In genomic region chr10:15197276-15197675, GRCh38 we compare ENCODE assay signal across 14 cellular contexts. TPM values are rescaled to one million over a fixed set of nuclear protein-coding genes. Genes with fewer than 3 reads are reported as not detected.
DNase-seq lines count a peak whose midpoint lies in the region; ATAC-seq and TF ChIP-seq lines count a peak whose summit lies in the region.
"Had no signal": no experiment of that assay in that cellular context is flagged by ENCODE, and none has a peak within 500 bp of the region (broad histone marks: within the 10 kb centered on the region; RNA-seq: fewer than 3 reads in every experiment).

No MANE protein-coding gene starts in this region.

- no peaks in the 10 kb centered on the region for H3K79me2 ChIP-seq in osteoblast (ENCODE audit: insufficient read depth, low read length)

- no peaks in the 10 kb centered on the region for H4K20me1 ChIP-seq in osteoblast (ENCODE audit: insufficient read depth, low read length)
- H4K20me1 ChIP-seq: BLaER1 had no signal

- intact Hi-C loops in left ventricle myocardium inferior (cut with micrococcal nuclease) (no loop called here), Right ventricle myocardium inferior (cut with DNase I) (loop anchor here (2.0 kb wide), 1 partner anchor 28 kb away; the partner anchor contains the start of gene NMT2)

- no peak for DNase-seq in left ventricle myocardium inferior
- no peak for DNase-seq in Right ventricle myocardium inferior (ENCODE audit: missing footprints)
- peak; percentile 65 for DNase-seq in choroid plexus epithelial cell (ENCODE audit: low read depth)
- DNase-seq in osteoblast (ENCODE audit: insufficient read length, low spot score, missing footprints): no peak
- DNase-seq in NCI-H187 (lab: John Stamatoyannopoulos, UW): no peak
- no peak for DNase-seq in glomerular visceral epithelial cell (ENCODE audit: extremely low spot score)
- DNase-seq: heart left ventricle, left cardiac atrium, NCI-H1048, SIG-M5, transverse colon had no signal

- H3K9me3 ChIP-seq in left ventricle myocardium inferior (replicated peaks) (peaks cover 6% of the 10 kb centered on the region), osteoblast (ENCODE audit: low read depth, low read length) (no peaks in the 10 kb centered on the region)
- H3K9me3 ChIP-seq: transverse colon had no signal

- H3K4me3 ChIP-seq in left ventricle myocardium inferior (no peak overlapping the region), choroid plexus epithelial cell (ENCODE audit: low read depth, low read length) (no peak overlapping the region), osteoblast (ENCODE audit: insufficient read depth, low read length) (no peak overlapping the region)
- H3K4me3 ChIP-seq: BLaER1, transverse colon had no signal

- H3K27me3 ChIP-seq in left ventricle myocardium inferior (ENCODE audit: low read depth) (no peaks in the 10 kb centered on the region), osteoblast (ENCODE audit: insufficient read depth, low read length) (no peaks in the 10 kb centered on the region)
- H3K27me3 ChIP-seq: BLaER1, heart left ventricle, transverse colon had no signal

- H2AFZ ChIP-seq in osteoblast (ENCODE audit: low read length): no peak overlapping the region

- H3K4me1 ChIP-seq in left ventricle myocardium inferior (peaks cover 53% of the 10 kb centered on the region), osteoblast (ENCODE audit: insufficient read depth, low read length) (peaks cover 54% of the 10 kb centered on the region)
- H3K4me1 ChIP-seq: transverse colon had no signal

- ATAC-seq in Right ventricle myocardium inferior (no peak), SK-N-SH treated with all-trans-retinoic acid at 6 μM for 48 hours (peak; percentile 68), HG02623 (IDR thresholded peaks at IDR 0.05; ENCODE audit: unreplicated experiment) (no peak)
- ATAC-seq: heart left ventricle, left cardiac atrium had no signal

- TF ChIP-seq CTCF in left ventricle myocardium inferior (IDR thresholded peaks at IDR 0.05; ENCODE audit: borderline replicate concordance) (no peak), choroid plexus epithelial cell (conservative IDR thresholded peaks at IDR 0.05; ENCODE audit: low read depth, low read length) (no peak), osteoblast (IDR thresholded peaks at IDR 0.05; ENCODE audit: extremely low read depth, low read depth, low read length) (no peak)

- H3K4me2 ChIP-seq in osteoblast (ENCODE audit: insufficient read depth, low read length): peak overlapping the region; percentile 13
- H3K4me2 ChIP-seq: BLaER1 had no signal

- no peaks in the 10 kb centered on the region for H3K36me3 ChIP-seq in left ventricle myocardium inferior
- H3K36me3 ChIP-seq in osteoblast (ENCODE audit: insufficient read depth, low read length): no peaks in the 10 kb centered on the region
- H3K36me3 ChIP-seq: BLaER1, heart left ventricle, transverse colon had no signal

- peak overlapping the region; percentile 75 for H3K27ac ChIP-seq in left ventricle myocardium inferior (replicated peaks)
- peak overlapping the region; percentile 40 for H3K27ac ChIP-seq in osteoblast (ENCODE audit: low read depth, low read length)
- H3K27ac ChIP-seq: BLaER1, transverse colon had no signal

TF ChIP-seq in SK-N-SH treated with all-trans-retinoic acid at 6 μM for 48 hours, 23 proteins besides CTCF, POLR2A, EP300 and RAD21:
- no peak for TF ChIP-seq ZNF565 (CRISPR knock-in tag; conservative IDR thresholded peaks at IDR 0.05; ENCODE audit: low read depth)
- no peak for TF ChIP-seq RARB (CRISPR knock-in tag; IDR thresholded peaks at IDR 0.05)
- no peak for TF ChIP-seq TSHZ2 (CRISPR knock-in tag; IDR thresholded peaks at IDR 0.05)
- no peak; the same call in 1 of the 2 replicates for TF ChIP-seq ISL1 (CRISPR knock-in tag; IDR thresholded peaks at IDR 0.05)
- TF ChIP-seq CREB5 (CRISPR knock-in tag; IDR thresholded peaks at IDR 0.05; ENCODE audit: low read depth): no peak
- no peak for TF ChIP-seq OSR1 (CRISPR knock-in tag; IDR thresholded peaks at IDR 0.05)
- no peak for TF ChIP-seq POU6F1 (CRISPR knock-in tag; IDR thresholded peaks at IDR 0.05; ENCODE audit: borderline replicate concordance, low read depth)
- TF ChIP-seq ESRRG (CRISPR knock-in tag; IDR thresholded peaks at IDR 0.05): no peak
- TF ChIP-seq TOX (CRISPR knock-in tag; IDR thresholded peaks at IDR 0.05; ENCODE audit: borderline replicate concordance): no peak

RNA-seq across cellular contexts. Expression of gene NMT2, which starts 28.8 kb away (rescaled TPM):
- total RNA-seq in left ventricle myocardium inferior (12.4 TPM), Right ventricle myocardium inferior (14.3 TPM), osteoblast (43.8 and 61.0 TPM in 2 replicates)
